Comparison of ENCODE assay signal across 8 cellular contexts in genomic region chr11:697811-698311, GRCh38. TPM values are rescaled to one million over a fixed set of nuclear protein-coding genes. Genes with fewer than 3 reads are reported as not detected.
A peak's percentile ranks its signal among the peaks of the same experiment; 100 is the strongest.
DNase-seq lines count a peak whose midpoint lies in the region; ATAC-seq, FAIRE-seq and TF ChIP-seq lines count a peak whose summit lies in the region.

No MANE protein-coding gene starts in this region.

- H3K9ac ChIP-seq in endocrine pancreas (ENCODE audit: control insufficient read depth, insufficient read depth, low read length): peak overlapping the region; percentile 72

- BruUV-seq in OCI-LY7 (replicated peaks; lab: Mats Ljungman, UMichigan): no TSS peak

- H3K36me3 ChIP-seq in OCI-LY7 (ENCODE audit: insufficient read depth, low read length): peaks cover 3% of the 10 kb centered on the region; the same call in 1 of the 2 replicates
- H3K36me3 ChIP-seq in endocrine pancreas (ENCODE audit: control insufficient read depth, insufficient read depth, low read length): no peaks in the 10 kb centered on the region
- no peaks in the 10 kb centered on the region for H3K36me3 ChIP-seq in prostate gland

- H3K9me2 ChIP-seq in OCI-LY7 (ENCODE audit: insufficient read depth, low read length): no peaks in the 10 kb centered on the region

- peaks cover 31% of the 10 kb centered on the region; the same call in 1 of the 2 replicates for H3K79me2 ChIP-seq in OCI-LY7 (ENCODE audit: insufficient read depth, low read depth, low read length)

- peak overlapping the region; percentile 83 for H3K4me3 ChIP-seq in OCI-LY7 (ENCODE audit: low read depth, low read length, poor library complexity, severe bottlenecking)
- no peak overlapping the region for H3K4me3 ChIP-seq in endocrine pancreas (ENCODE audit: control insufficient read depth, insufficient read depth, low read length)
- no peak overlapping the region for H3K4me3 ChIP-seq in prostate gland

- CTCF ChIA-PET in OCI-LY7 (lab: Charles Lee; ENCODE audit: unreplicated experiment): interaction anchor here (0.6 to 3.7 kb wide), 2 partner anchors 25 to 1975 kb away, joined by 3 to 26 read pairs; no protein-coding TSS in a partner anchor

- ATAC-seq in GM18870 (IDR thresholded peaks at IDR 0.05; ENCODE audit: unreplicated experiment): no peak

- H3K27ac ChIP-seq in OCI-LY7 (ENCODE audit: low read depth, low read length, poor library complexity, severe bottlenecking) (peak overlapping the region; percentile 88), prostate gland (peak overlapping the region; percentile 18 to 99)

- intact Hi-C loops in OCI-LY7 (cut with micrococcal nuclease; ENCODE audit: unreplicated experiment): no loop called here
- intact Hi-C loops in prostate gland (cut with DNase I): no loop called here

- H3K4me2 ChIP-seq in OCI-LY7 (ENCODE audit: low read length): peak overlapping the region; percentile 77

- TF ChIP-seq CTCF in OCI-LY7 (conservative IDR thresholded peaks at IDR 0.05; ENCODE audit: low read length) (no peak), prostate gland (IDR thresholded peaks at IDR 0.05) (no peak), GM10266 (IDR thresholded peaks at IDR 0.05; ENCODE audit: control insufficient read depth, insufficient read depth, low read depth, missing control alignments) (no peak)

- H4K20me1 ChIP-seq in OCI-LY7 (ENCODE audit: insufficient read depth, low read length): no peaks in the 10 kb centered on the region

- TF ChIP-seq POLR2A in prostate gland (IDR thresholded peaks at IDR 0.05): no peak

- H3K9me3 ChIP-seq in OCI-LY7 (ENCODE audit: low read length) (no peaks in the 10 kb centered on the region), endocrine pancreas (ENCODE audit: control insufficient read depth, low read length) (no peaks in the 10 kb centered on the region), prostate gland (no peaks in the 10 kb centered on the region)

- no peak for FAIRE-seq in frontal cortex (lab: Jason Lieb, UNC)

- DNase-seq in ELR (ENCODE audit: low read depth) (peak; percentile 88), OCI-LY7 (ENCODE audit: low spot score) (no peak), prostate gland (ENCODE audit: low spot score) (no peak), GM10266 (ENCODE audit: extremely low spot score) (no peak), NCI-H774 (lab: John Stamatoyannopoulos, UW) (no peak), frontal cortex (ENCODE audit: low spot score in 2 of 2) (no peak)

- POLR2A ChIA-PET in OCI-LY7 (lab: Charles Lee): interaction anchor here (0.6 to 1.6 kb wide), 3 partner anchors 25 to 39 kb away, joined by 3 to 5 read pairs (median 3); no protein-coding TSS in a partner anchor

- H3K27me3 ChIP-seq in endocrine pancreas (ENCODE audit: control insufficient read depth, insufficient read depth, low read length): no peaks in the 10 kb centered on the region
- H3K27me3 ChIP-seq in prostate gland (replicated peaks; ENCODE audit: insufficient read depth): no peaks in the 10 kb centered on the region

- 77% methylated on average over 11 of the region's 11 CpGs for WGBS in prostate gland

- H2AFZ ChIP-seq in OCI-LY7 (ENCODE audit: low read length): no peak overlapping the region

- H3K4me1 ChIP-seq in OCI-LY7 (ENCODE audit: insufficient read depth, low read length, poor library complexity, severe bottlenecking) (peaks cover 35% of the 10 kb centered on the region), endocrine pancreas (ENCODE audit: control insufficient read depth, insufficient read depth, low read length) (peaks cover 8% of the 10 kb centered on the region), prostate gland (replicated peaks) (peaks cover 28% of the 10 kb centered on the region)

RNA-seq across cellular contexts. Expression of gene TMEM80, which starts 2.2 kb away (rescaled TPM):
- 52.8 and 56.8 TPM in 2 replicates for total RNA-seq in OCI-LY7 (2014; rRNA removed; shearing (Covaris generic))
- total RNA-seq in OCI-LY7 (2022) (51.6 and 52.7 TPM in 2 replicates), prostate gland (10 to 100 TPM; 66.0 to 70.9 TPM), frontal cortex (11.8 TPM)

RNA-seq across cellular contexts. Expression of gene DEAF1, which starts 2.8 kb away (rescaled TPM):
- 35.6 and 42.7 TPM in 2 replicates for total RNA-seq in OCI-LY7 (2014; rRNA removed; shearing (Covaris generic))
- 63.0 and 66.2 TPM in 2 replicates for total RNA-seq in OCI-LY7 (2022)
- 100 to 1,000 TPM in 1 of 2 donors, 10 to 100 TPM in 1; 53.5 to 102 TPM for total RNA-seq in prostate gland
- 60.3 TPM for total RNA-seq in frontal cortex

RNA-seq across cellular contexts. Expression of gene EPS8L2, which starts 8.2 kb away (rescaled TPM):
- total RNA-seq in OCI-LY7 (2014; rRNA removed; shearing (Covaris generic)): 3.8 and 4.8 TPM in 2 replicates
- total RNA-seq in OCI-LY7 (2022) (7.1 and 9.3 TPM in 2 replicates), prostate gland (100 to 1,000 TPM in 1 of 2 donors, 10 to 100 TPM in 1; 92.1 to 114 TPM), frontal cortex (0.41 TPM)

RNA-seq across cellular contexts. Expression of gene TALDO1, which starts 49.4 kb away (rescaled TPM):
- 209 and 226 TPM in 2 replicates for total RNA-seq in OCI-LY7 (2014; rRNA removed; shearing (Covaris generic))
- total RNA-seq in OCI-LY7 (2022): 172 and 195 TPM in 2 replicates
- 100 to 1,000 TPM; 124 to 285 TPM for total RNA-seq in prostate gland
- total RNA-seq in frontal cortex: 77.9 TPM

Comparison
In these comparisons a context has a peak if more than half of its experiments do, and no peak if none do; other contexts are left out.
1. RNA of gene EPS8L2, which starts 8.2 kb away (total RNA-seq): 92.1 to 114 TPM in prostate gland; 3.8 to 9.3 TPM in OCI-LY7 and 0.41 TPM in frontal cortex (single experiment); every median in the first group is over 4 times any median in the second.